In genomic region chr7:97971990-97972943, GRCh38 we compare ENCODE assay signal across 8 cellular contexts. TPM values are rescaled to one million over a fixed set of nuclear protein-coding genes. Genes with fewer than 3 reads are reported as not detected.
A peak's percentile ranks its signal among the peaks of the same experiment; 100 is the strongest.
DNase-seq lines count a peak whose midpoint lies in the region; TF ChIP-seq lines count a peak whose summit lies in the region.

No MANE protein-coding gene starts in this region.

- peak; percentile 81 for TF ChIP-seq POLR2A in Raji (IDR thresholded peaks at IDR 0.05; ENCODE audit: insufficient read depth, low read depth, low read length)

- H3F3A ChIP-seq in GM23248 (ENCODE audit: insufficient read depth): no peaks in the 10 kb centered on the region

- H3K9me3 ChIP-seq in ES-I3 (ENCODE audit: control insufficient read depth, insufficient read depth, low read length): no peaks in the 10 kb centered on the region
- H3K9me3 ChIP-seq in GM23248 (ENCODE audit: low read depth): no peaks in the 10 kb centered on the region
- H3K9me3 ChIP-seq in neutrophil: no peaks in the 10 kb centered on the region

- H3K36me3 ChIP-seq in ES-I3 (ENCODE audit: insufficient read depth, low read length) (no peaks in the 10 kb centered on the region), GM23248 (ENCODE audit: low read depth) (no peaks in the 10 kb centered on the region), neutrophil (no peaks in the 10 kb centered on the region)

- peak; percentile 81 for DNase-seq in GM23248
- DNase-seq in LHCN-M2 (ENCODE audit: low read depth): peak; percentile 71
- peak; percentile 76 for DNase-seq in activated gamma-delta T cell treated with anti-CD3 and anti-CD28 coated beads, Interleukin-2, amount 50 U/mL, for 16 hours (ENCODE audit: low read depth)
- DNase-seq in foreskin melanocyte: peak; percentile 57
- DNase-seq in superior temporal gyrus (ENCODE audit: extremely low spot score): peak; percentile 79

- 12 to 17% methylated on average over 40 to 63 of the region's 63 CpGs for WGBS in GM23248 (ENCODE audit: low coverage in 1 of 2, low lambda C conversion rate in 2 of 2, missing lambda C conversion rate in 2 of 2), 2 experiments

- peak; percentile 35 for TF ChIP-seq CTCF in neutrophil (IDR thresholded peaks at IDR 0.05)

- H3K27me3 ChIP-seq in GM23248 (replicated peaks; ENCODE audit: insufficient read depth) (no peaks in the 10 kb centered on the region), neutrophil (peaks cover 14% of the 10 kb centered on the region)

- H3K27ac ChIP-seq in GM23248 (0 out of 2 replicates have a peak overlapping the region, but pooled peaks have one; percentile 11), neutrophil (peak overlapping the region; percentile 66)

- no peaks in the 10 kb centered on the region for H4K20me1 ChIP-seq in GM23248 (ENCODE audit: insufficient read depth)

- H3K9ac ChIP-seq in ES-I3 (ENCODE audit: low read depth, low read length) (peak overlapping the region; percentile 78), GM23248 (peak overlapping the region; percentile 72)

- H3K79me2 ChIP-seq in GM23248 (ENCODE audit: insufficient read depth): peaks cover 24% of the 10 kb centered on the region

- in situ Hi-C loops in GM23248 (cut with MboI): no loop called here

- peak overlapping the region; percentile 86 for H3K4me3 ChIP-seq in GM23248
- peak overlapping the region; percentile 61 to 87 for H3K4me3 ChIP-seq in neutrophil (ENCODE audit: low read depth in 1 of 2, low read length in 1 of 2)

- H3K4me2 ChIP-seq in GM23248 (ENCODE audit: unreplicated experiment): peak overlapping the region; percentile 77

- no peaks in the 10 kb centered on the region for H3K9me2 ChIP-seq in GM23248 (ENCODE audit: insufficient read depth)

- peak overlapping the region; percentile 99 for H2AFZ ChIP-seq in GM23248

- H3K4me1 ChIP-seq in ES-I3 (ENCODE audit: insufficient read depth, low read length) (no peaks in the 10 kb centered on the region), GM23248 (ENCODE audit: insufficient read depth) (peaks cover 5% of the 10 kb centered on the region; the same call in 1 of the 2 replicates), neutrophil (ENCODE audit: control insufficient read depth in 1 of 2, insufficient read depth in 1 of 2, low read depth in 1 of 2, low read length in 1 of 2) (peaks cover 8 to 10% of the 10 kb centered on the region in 2 experiments)

RNA-seq across cellular contexts. Expression of gene OCM2, which starts 17.7 kb away (rescaled TPM):
- total RNA-seq in GM23248 (2014; rRNA removed; shearing (Covaris generic)): not detected in 2 replicates
- not detected in 2 replicates for polyA plus RNA-seq in GM23248 (2016; fragmentation: Nextera tagmentation; extraction: Ambion mirVana)
- total RNA-seq in LHCN-M2 (2014; rRNA removed): not detected in 2 replicates
- polyA plus RNA-seq in LHCN-M2 (2012): not detected

Comparison
In these comparisons a context has a peak if more than half of its experiments do, and no peak if none do; other contexts are left out.
1. Peak in every context shown above with its lines: DNase-seq, H3K4me3 ChIP-seq and H3K27ac ChIP-seq.